8 cellular contexts compared by ENCODE assay signal in the genomic region with DNA sequence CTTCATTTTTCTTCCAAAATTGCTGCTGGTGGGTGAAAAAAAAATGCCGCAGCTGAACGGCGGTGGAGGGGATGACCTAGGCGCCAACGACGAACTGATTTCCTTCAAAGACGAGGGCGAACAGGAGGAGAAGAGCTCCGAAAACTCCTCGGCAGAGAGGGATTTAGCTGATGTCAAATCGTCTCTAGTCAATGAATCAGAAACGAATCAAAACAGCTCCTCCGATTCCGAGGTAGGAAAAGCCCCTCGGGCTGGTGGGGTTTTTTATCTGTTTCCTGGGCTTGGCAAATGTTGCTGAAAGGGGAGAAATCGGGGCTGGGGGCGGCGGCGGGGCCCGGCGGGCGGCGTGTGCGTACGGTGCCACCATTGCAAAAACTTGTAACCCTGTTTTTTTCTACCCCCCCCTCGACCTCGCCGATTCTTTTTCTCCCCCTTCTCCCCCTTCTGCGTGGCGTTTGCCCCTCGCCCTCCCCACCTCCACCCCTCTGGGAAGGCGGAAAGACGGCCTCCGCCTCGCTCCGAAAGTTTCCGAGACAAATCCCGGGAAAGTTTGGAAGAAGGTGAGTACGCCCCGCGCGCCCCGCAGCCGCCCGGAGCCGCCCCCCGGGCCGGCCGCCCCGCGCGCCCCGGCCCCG. TPM values are rescaled to one million over a fixed set of nuclear protein-coding genes. Genes with fewer than 3 reads are reported as not detected.
DNase-seq lines count a peak whose midpoint lies in the region; ATAC-seq lines count a peak whose summit lies in the region.

No MANE protein-coding gene starts in this region.

- DNase-seq in ELR (ENCODE audit: low read depth) (peak; percentile 76), NCI-H2171 (lab: John Stamatoyannopoulos, UW) (peak; percentile 9), left cardiac atrium (peak; percentile 49), retina (peak; percentile 59), NCI-H1048 (lab: John Stamatoyannopoulos, UW) (no peak), iPS-NIHi7 (ENCODE audit: extremely low spot score) (no peak)
- no peak for DNase-seq in activated naive CD4-positive, alpha-beta T cell treated with anti-CD3 and anti-CD28 coated beads, Interleukin-2, amount 10 ng/mL, durations not matched to agents 7 days and 5 days

- intact Hi-C loops in left cardiac atrium (cut with DNase I): loop anchor here (10.0 kb wide), 3 partner anchors 54 to 174 kb away; no protein-coding TSS in a partner anchor

- H3K36me3 Mint-ChIP-seq in activated naive CD4-positive, alpha-beta T cell treated with anti-CD3 and anti-CD28 coated beads, Interleukin-2, amount 10 ng/mL, durations not matched to agents 7 days and 5 days: peaks cover 3% of the 10 kb centered on the region

- H3K27ac Mint-ChIP-seq in activated naive CD4-positive, alpha-beta T cell treated with anti-CD3 and anti-CD28 coated beads, Interleukin-2, amount 10 ng/mL, durations not matched to agents 7 days and 5 days: no peak overlapping the region

- peaks cover 86% of the 10 kb centered on the region for H3K27me3 Mint-ChIP-seq in activated naive CD4-positive, alpha-beta T cell treated with anti-CD3 and anti-CD28 coated beads, Interleukin-2, amount 10 ng/mL, durations not matched to agents 7 days and 5 days

- peak overlapping the region; percentile 74 for H3K4me3 Mint-ChIP-seq in activated naive CD4-positive, alpha-beta T cell treated with anti-CD3 and anti-CD28 coated beads, Interleukin-2, amount 10 ng/mL, durations not matched to agents 7 days and 5 days

- CTCF ChIA-PET in activated naive CD4-positive, alpha-beta T cell treated with anti-CD3 and anti-CD28 coated beads, Interleukin-2, amount 10 ng/mL, durations not matched to agents 7 days and 5 days (lab: Charles Lee): no interaction called here

- ATAC-seq in left cardiac atrium: no peak
- no peak for ATAC-seq in HG03045 (IDR thresholded peaks at IDR 0.05; ENCODE audit: unreplicated experiment)

- peaks cover 28% of the 10 kb centered on the region for H3K4me1 Mint-ChIP-seq in activated naive CD4-positive, alpha-beta T cell treated with anti-CD3 and anti-CD28 coated beads, Interleukin-2, amount 10 ng/mL, durations not matched to agents 7 days and 5 days

- H3K9me3 Mint-ChIP-seq in activated naive CD4-positive, alpha-beta T cell treated with anti-CD3 and anti-CD28 coated beads, Interleukin-2, amount 10 ng/mL, durations not matched to agents 7 days and 5 days: no peaks in the 10 kb centered on the region

RNA-seq across cellular contexts. Expression of a gene that starts 0.8 kb away (rescaled TPM):
- total RNA-seq in left cardiac atrium: 10 to 100 TPM; 15.7 to 16.3 TPM

Comparison
In these comparisons a context has a peak if more than half of its experiments do, and no peak if none do; other contexts are left out.
1. DNase-seq: peak in ELR (single experiment), NCI-H2171 (single experiment), left cardiac atrium (single experiment) and retina (single experiment); none in activated naive CD4-positive, alpha-beta T cell treated with anti-CD3 and anti-CD28 coated beads, Interleukin-2, amount 10 ng/mL, durations not matched to agents 7 days and 5 days (single experiment), NCI-H1048 (single experiment) and iPS-NIHi7 (single experiment).